In the genomic region with DNA sequence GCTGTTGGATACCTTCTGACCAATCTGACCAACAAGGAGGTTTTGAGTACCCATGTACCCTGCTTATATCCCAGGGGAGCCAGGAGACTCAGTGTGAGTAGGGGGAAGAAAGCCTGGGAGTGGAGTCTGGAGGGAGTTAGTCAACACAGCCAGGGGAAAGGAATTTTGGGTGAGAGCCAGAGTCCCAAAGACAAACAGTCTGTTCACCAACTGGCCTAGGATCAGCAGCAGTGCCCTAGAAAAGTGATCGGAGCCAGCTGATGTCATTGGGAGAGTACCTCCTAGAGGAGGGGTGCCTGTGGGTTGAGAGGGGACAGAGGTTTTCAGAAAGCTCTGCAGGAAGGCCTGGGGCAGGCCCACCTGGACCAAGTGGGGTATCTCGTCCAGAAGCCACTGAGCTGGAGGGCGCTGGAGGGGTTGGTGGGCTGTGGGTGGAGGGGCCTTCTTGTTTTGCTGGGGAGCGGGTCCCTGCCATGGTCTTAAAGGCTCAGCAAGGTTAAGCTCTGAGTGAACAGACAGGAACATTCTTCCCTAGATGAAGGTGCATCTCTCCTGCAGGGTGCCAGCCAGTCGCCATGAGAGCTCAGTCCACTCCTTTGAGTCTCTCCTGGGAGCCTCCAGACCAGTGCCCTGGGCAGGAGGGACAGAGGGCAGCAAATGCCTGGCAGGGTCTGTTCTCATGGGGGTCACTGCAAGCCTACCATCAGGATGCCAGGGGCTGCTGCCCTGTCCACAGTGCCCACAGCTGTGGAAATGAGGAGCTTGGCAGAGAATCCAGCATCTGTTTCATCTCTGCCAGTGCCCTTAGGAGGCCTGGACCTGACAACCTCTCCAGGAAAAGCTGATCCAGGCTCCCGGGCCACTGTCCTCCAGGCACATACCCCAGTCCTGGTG, we compare ENCODE assay signal across 10 cellular contexts.
A peak's percentile ranks its signal among the peaks of the same experiment; 100 is the strongest.
DNase-seq lines count a peak whose midpoint lies in the region; ATAC-seq and TF ChIP-seq lines count a peak whose summit lies in the region.
"Had no signal": no experiment of that assay in that cellular context is flagged by ENCODE, and none has a peak within 500 bp of the region (broad histone marks: within the 10 kb centered on the region; RNA-seq: fewer than 3 reads in every experiment).

No MANE protein-coding gene starts in this region.

- TF ChIP-seq POLR2A in testis (IDR thresholded peaks at IDR 0.05): no peak

- H3K27me3 ChIP-seq in testis: no peaks in the 10 kb centered on the region

- no peaks in the 10 kb centered on the region for H3K27me3 Mint-ChIP-seq in type B pancreatic cell
- no peaks in the 10 kb centered on the region for H3K27me3 Mint-ChIP-seq in activated T-cell treated with anti-CD3 and anti-CD28 coated beads, Interleukin-2, amount 50 U/mL, for 24 hours

- peaks cover 2% of the 10 kb centered on the region for H3K36me3 Mint-ChIP-seq in type B pancreatic cell
- peaks cover 44% of the 10 kb centered on the region for H3K36me3 Mint-ChIP-seq in activated T-cell treated with anti-CD3 and anti-CD28 coated beads, Interleukin-2, amount 50 U/mL, for 24 hours (ENCODE audit: low read depth)

- H3K4me3 ChIP-seq in astrocyte of the spinal cord (ENCODE audit: low read depth, low read length) (no peak overlapping the region), testis (no peak overlapping the region)

- peaks cover 55% of the 10 kb centered on the region for H3K4me1 ChIP-seq in testis

- no peak overlapping the region for H3K4me3 Mint-ChIP-seq in type B pancreatic cell
- H3K4me3 Mint-ChIP-seq in activated T-cell treated with anti-CD3 and anti-CD28 coated beads, Interleukin-2, amount 50 U/mL, for 24 hours: no peak overlapping the region

- peaks cover 2% of the 10 kb centered on the region for H3K9me3 Mint-ChIP-seq in type B pancreatic cell
- peaks cover 7% of the 10 kb centered on the region for H3K9me3 Mint-ChIP-seq in activated T-cell treated with anti-CD3 and anti-CD28 coated beads, Interleukin-2, amount 50 U/mL, for 24 hours

- H3K36me3 ChIP-seq in testis (ENCODE audit: low read depth, missing control alignments): no peaks in the 10 kb centered on the region

- H3K9me3 ChIP-seq in testis: no peaks in the 10 kb centered on the region

- H3K27ac ChIP-seq in testis: peak overlapping the region; percentile 78 to 82
- H3K27ac ChIP-seq: HL-60 had no signal

- in situ Hi-C loops in astrocyte of the spinal cord (cut with HindIII; ENCODE audit: low sequenced_read_pairs): no loop called here

- DNase-seq in HS-27A (ENCODE audit: low read depth): peak; percentile 68
- peak; percentile 28 for DNase-seq in astrocyte of the spinal cord (ENCODE audit: low read depth, low spot score)
- peak; percentile 7 for DNase-seq in kidney glomerular epithelial cell (lab: John Stamatoyannopoulos, UW)
- peak; percentile 80 for DNase-seq in testis
- DNase-seq in NK-92 treated with Interleukin-12 subunit alpha and Interleukin-12 subunit beta, amount 100 ng/mL, for 24 hours (lab: John Stamatoyannopoulos, UW): no peak
- DNase-seq in type B pancreatic cell (ENCODE audit: extremely low spot score, unreplicated experiment): no peak
- DNase-seq in activated T-cell treated with anti-CD3 and anti-CD28 coated beads, Interleukin-2, amount 50 U/mL, for 24 hours: no peak
- DNase-seq: SW 1271 had no signal

- TF ChIP-seq CTCF in astrocyte of the spinal cord (IDR thresholded peaks at IDR 0.05; ENCODE audit: low read depth, low read length) (no peak), testis (IDR thresholded peaks at IDR 0.05) (no peak), type B pancreatic cell (conservative IDR thresholded peaks at IDR 0.05) (no peak)

- intact Hi-C loops in testis (cut with DNase I; ENCODE audit: low total_unique reads): no loop called here

- 65 to 71% methylated on average over 2 to 6 of the region's 6 CpGs for WGBS in testis, 2 donors

- H3K27ac Mint-ChIP-seq in type B pancreatic cell: no peak overlapping the region
- H3K27ac Mint-ChIP-seq in activated T-cell treated with anti-CD3 and anti-CD28 coated beads, Interleukin-2, amount 50 U/mL, for 24 hours: no peak overlapping the region

- ATAC-seq in HG03025 (IDR thresholded peaks at IDR 0.05; ENCODE audit: low FRiP score, unreplicated experiment): no peak

- H3K4me1 Mint-ChIP-seq in type B pancreatic cell (ENCODE audit: unreplicated experiment): peaks cover 6% of the 10 kb centered on the region
- H3K4me1 Mint-ChIP-seq in activated T-cell treated with anti-CD3 and anti-CD28 coated beads, Interleukin-2, amount 50 U/mL, for 24 hours (ENCODE audit: low read depth): peaks cover 4% of the 10 kb centered on the region

Comparison
In these comparisons a context has a peak if more than half of its experiments do, and no peak if none do; other contexts are left out.
1. DNase-seq: peak in HS-27A (single experiment), astrocyte of the spinal cord (single experiment), kidney glomerular epithelial cell (single experiment) and testis (single experiment); none in NK-92 treated with Interleukin-12 subunit alpha and Interleukin-12 subunit beta, amount 100 ng/mL, for 24 hours (single experiment), type B pancreatic cell (single experiment) and activated T-cell treated with anti-CD3 and anti-CD28 coated beads, Interleukin-2, amount 50 U/mL, for 24 hours (single experiment).